33 cellular contexts compared by ENCODE assay signal in the genomic region with DNA sequence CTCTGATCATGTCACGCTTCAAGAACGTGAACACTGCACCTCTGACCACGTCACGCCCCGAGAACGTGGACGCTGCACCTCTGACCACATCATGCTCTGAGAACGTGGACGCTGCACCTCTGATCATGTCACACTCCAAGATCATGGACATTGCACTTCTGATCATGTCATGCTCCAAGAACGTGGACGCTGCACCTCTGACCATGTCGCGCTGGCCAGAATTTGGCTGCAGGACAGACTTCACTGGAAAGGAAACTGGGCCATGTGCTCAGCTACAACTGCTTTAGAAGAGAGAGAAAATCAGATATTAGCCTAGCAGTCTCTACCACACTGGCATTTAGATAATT.
DNase-seq lines count a peak whose midpoint lies in the region; ATAC-seq and TF ChIP-seq lines count a peak whose summit lies in the region.
"Had no signal": no experiment of that assay in that cellular context is flagged by ENCODE, and none has a peak within 500 bp of the region (broad histone marks: within the 10 kb centered on the region; RNA-seq: fewer than 3 reads in every experiment).

No MANE protein-coding gene starts in this region.

- no TSS peak for BruUV-seq in IMR-90 (replicated peaks; lab: Mats Ljungman, UMichigan)

- no peak overlapping the region for H3K56ac ChIP-seq in IMR-90 (ENCODE audit: extremely low read depth, insufficient read depth, low read length)

- WGBS in IMR-90 (ENCODE audit: extremely low coverage in 2 of 2, insufficient read length in 1 of 2), 2 experiments, result 94% methylated on average over 9 of the region's 13 CpGs; no CpG with 5 or more reads in 1 of the 2 experiments
- no CpG with 5 or more reads among the region's 13 CpGs for WGBS in neuronal stem cell (ENCODE audit: extremely low coverage in 2 of 2, insufficient read length in 2 of 2, insufficient replicate concordance in 1 of 2), 2 donors

- POLR2A ChIA-PET in IMR-90 (lab: Charles Lee; ENCODE audit: unreplicated experiment), result no interaction called here

- H2BK5ac ChIP-seq in IMR-90 (ENCODE audit: low read depth, low read length, poor library complexity, severe bottlenecking) (no peak overlapping the region), neuronal stem cell (ENCODE audit: low read length) (no peak overlapping the region)

- H3K27ac ChIP-seq in BLaER1 treated with 17β-estradiol and CSF1 and Interleukin-3, amounts not matched to agents 10 nM and 100 nM, result no peak overlapping the region
- H3K27ac ChIP-seq in IMR-90 (ENCODE audit: insufficient read depth, low read length) (no peak overlapping the region), fibroblast of lung (ENCODE audit: insufficient read depth, low read length) (no peak overlapping the region), neuronal stem cell (replicated peaks; ENCODE audit: low read length) (no peak overlapping the region), upper lobe of right lung (no peak overlapping the region)
- H3K27ac ChIP-seq: heart left ventricle, parathyroid adenoma, PC-9, right atrium auricular region, spleen, thoracic aorta, uterus had no signal

- H4K91ac ChIP-seq in IMR-90 (ENCODE audit: insufficient read depth, low read depth, low read length) (no peak overlapping the region), neuronal stem cell (ENCODE audit: low read depth, low read length, poor library complexity) (no peak overlapping the region)

- peaks cover 43 to 83% of the 10 kb centered on the region in 2 experiments for H3K79me1 ChIP-seq in IMR-90 (ENCODE audit: low read depth in 1 of 2, low read length in 2 of 2)
- peaks cover 4% of the 10 kb centered on the region for H3K79me1 ChIP-seq in neuronal stem cell (ENCODE audit: low read depth, low read length)

- H2AFZ ChIP-seq in IMR-90 (replicated peaks; ENCODE audit: low read length, poor library complexity) (no peak overlapping the region), fibroblast of lung (ENCODE audit: low read length) (no peak overlapping the region), neuronal stem cell (ENCODE audit: low read length) (no peak overlapping the region)
- H2AFZ ChIP-seq: parathyroid adenoma, PC-9 had no signal

- in situ Hi-C loops in IMR-90 (cut with MboI; ENCODE audit: low sequenced_read_pairs), result no loop called here

- H3K9ac ChIP-seq in BLaER1 treated with 17β-estradiol and CSF1 and Interleukin-3, amounts not matched to agents 10 nM and 100 nM, result no peak overlapping the region
- H3K9ac ChIP-seq in IMR-90 (ENCODE audit: low read depth, low read length) (no peak overlapping the region), fibroblast of lung (ENCODE audit: insufficient read depth, low read length) (no peak overlapping the region), neuronal stem cell (ENCODE audit: low read depth, low read length, poor library complexity) (no peak overlapping the region)
- H3K9ac ChIP-seq: parathyroid adenoma, SK-N-SH had no signal

- DNase-seq in IMR-90 (no peak), fibroblast of lung (ENCODE audit: low read depth in 2 of 2) (no peak), neuronal stem cell (ENCODE audit: low spot score) (no peak), upper lobe of right lung (no peak), midbrain (lab: John Stamatoyannopoulos, UW) (no peak), GM20000 (ENCODE audit: low spot score) (no peak)
- DNase-seq: ACHN; activated CD8-positive, alpha-beta T cell treated with anti-CD3 and anti-CD28 coated beads for 36 hours; activated effector memory CD4-positive, alpha-beta T cell treated with anti-CD3 and anti-CD28 coated beads, Interleukin-2, amount 50 U/mL, for 16 hours; BE2C; caudate nucleus; endodermal cell; foreskin fibroblast; heart left ventricle; Kasumi-1; kidney; NCI-H1436; NCI-H2081; NCI-H226; NCI-H526 treated with DMSO at 0.1 percent for 48 hours; NK-92 treated with Interleukin-12 subunit alpha and Interleukin-12 subunit beta, amount 100 ng/mL, for 24 hours; PC-9; SK-N-SH; spleen; stimulated activated CD4-positive, alpha-beta T cell treated with anti-CD3 and anti-CD28 coated beads, Interleukin-2, amount 100 ng/mL, for 24 hours; stimulated activated naive CD8-positive, alpha-beta T cell treated with anti-CD3 and anti-CD28 coated beads, Interleukin-15, amount 100 ng/mL, for 72 hours; uterus had no signal

- no peak for TF ChIP-seq POLR2A in IMR-90 (IDR thresholded peaks at IDR 0.05; ENCODE audit: low read depth, low read length)

- TF ChIP-seq RAD21 in IMR-90 (IDR thresholded peaks at IDR 0.05; ENCODE audit: low read length), result no peak

- H3K4me1 ChIP-seq in BLaER1 treated with 17β-estradiol and CSF1 and Interleukin-3, amounts not matched to agents 10 nM and 100 nM, result peaks cover 22 to 40% (median 35%) of the 10 kb centered on the region in 10 experiments
- H3K4me1 ChIP-seq in IMR-90 (ENCODE audit: control insufficient read depth, insufficient read depth, low read length) (peaks cover 25% of the 10 kb centered on the region), fibroblast of lung (ENCODE audit: control insufficient read depth, extremely low read depth, insufficient read depth, low read length) (peaks cover 29% of the 10 kb centered on the region), neuronal stem cell (ENCODE audit: control insufficient read depth in 2 of 2, insufficient read depth in 1 of 2, low read depth in 1 of 2, low read length in 2 of 2) (peaks cover 8 to 12% of the 10 kb centered on the region in 2 donors), upper lobe of right lung (no peaks in the 10 kb centered on the region)
- H3K4me1 ChIP-seq: parathyroid adenoma, uterus had no signal

- ATAC-seq in IMR-90 (ENCODE audit: low read depth) (no peak), upper lobe of right lung (no peak)
- ATAC-seq: activated CD8-positive, alpha-beta T cell treated with anti-CD3 and anti-CD28 coated beads for 36 hours; esophagus mucosa; heart left ventricle; stimulated activated naive CD8-positive, alpha-beta T cell treated with anti-CD3 and anti-CD28 coated beads, Interleukin-15, amount 100 ng/mL, for 72 hours had no signal

- peaks cover 27% of the 10 kb centered on the region for H3K9me1 ChIP-seq in IMR-90 (ENCODE audit: insufficient read depth, low read length)

- H3K36me3 ChIP-seq in BLaER1 treated with 17β-estradiol and CSF1 and Interleukin-3, amounts not matched to agents 10 nM and 100 nM, result peaks cover 0 to 25% (median 12%) of the 10 kb centered on the region in 11 experiments; a peak in 14 of 22 replicates
- H3K36me3 ChIP-seq in IMR-90 (ENCODE audit: control insufficient read depth, insufficient read depth, low read length) (no peaks in the 10 kb centered on the region), fibroblast of lung (ENCODE audit: control insufficient read depth, insufficient read depth, low read length) (no peaks in the 10 kb centered on the region), neuronal stem cell (replicated peaks in 1 of 2; ENCODE audit: control insufficient read depth in 2 of 2, insufficient read depth in 2 of 2, low read length in 2 of 2) (peaks cover 3 to 5% of the 10 kb centered on the region in 2 donors), upper lobe of right lung (peaks cover 4% of the 10 kb centered on the region)
- H3K36me3 ChIP-seq: BE2C, thoracic aorta, uterus had no signal

- intact Hi-C loops in IMR-90 (cut with micrococcal nuclease) (no loop called here), upper lobe of right lung (cut with DNase I) (no loop called here)

- H4K8ac ChIP-seq in IMR-90 (ENCODE audit: low read depth in 2 of 2, low read length in 2 of 2) (no peak overlapping the region), neuronal stem cell (ENCODE audit: low read depth, low read length) (no peak overlapping the region)

- H2BK20ac ChIP-seq in IMR-90 (ENCODE audit: low read depth, low read length), result no peak overlapping the region

- H3K79me2 ChIP-seq in fibroblast of lung (ENCODE audit: control insufficient read depth, insufficient read depth, low read length), result peaks cover 3% of the 10 kb centered on the region

- H2BK15ac ChIP-seq in IMR-90 (ENCODE audit: low read depth, low read length) (no peak overlapping the region), neuronal stem cell (ENCODE audit: low read length) (no peak overlapping the region)

- peaks cover 63 to 88% (median 80%) of the 10 kb centered on the region in 11 experiments for H4K20me1 ChIP-seq in BLaER1 treated with 17β-estradiol and CSF1 and Interleukin-3, amounts not matched to agents 10 nM and 100 nM
- no peaks in the 10 kb centered on the region for H4K20me1 ChIP-seq in IMR-90 (ENCODE audit: insufficient read depth, low read length)
- H4K20me1 ChIP-seq in fibroblast of lung (ENCODE audit: control insufficient read depth, extremely low read depth, insufficient read depth, low read length), result no peaks in the 10 kb centered on the region

- no peak overlapping the region for H2AK9ac ChIP-seq in IMR-90 (replicated peaks; ENCODE audit: low read depth, low read length, poor library complexity)

- H3K9me3 ChIP-seq in BLaER1 treated with 17β-estradiol and CSF1 and Interleukin-3, amounts not matched to agents 10 nM and 100 nM (replicated peaks in 1 of 11), result no peaks in the 10 kb centered on the region
- H3K9me3 ChIP-seq in IMR-90 (ENCODE audit: control insufficient read depth, insufficient read depth, low read length) (no peaks in the 10 kb centered on the region), fibroblast of lung (ENCODE audit: control insufficient read depth, insufficient read depth, low read depth, low read length) (no peaks in the 10 kb centered on the region), neuronal stem cell (replicated peaks in 1 of 2; ENCODE audit: control insufficient read depth in 2 of 2, insufficient read depth in 1 of 2, low read depth in 1 of 2, low read length in 2 of 2) (peaks cover 0 to 14% of the 10 kb centered on the region in 2 donors), upper lobe of right lung (no peaks in the 10 kb centered on the region)
- H3K9me3 ChIP-seq: BE2C, right atrium auricular region, SK-N-SH, spleen, thoracic aorta, uterus had no signal

- CTCF ChIA-PET in IMR-90 (lab: Yijun Ruan, JAX), result no interaction called here

- dilution Hi-C loops in IMR-90 (cut with HindIII; ENCODE audit: low sequenced_read_pairs, unreplicated experiment), result no loop called here

- H2BK12ac ChIP-seq in neuronal stem cell (ENCODE audit: low read length), result peak overlapping the region; percentile 77

- H3K14ac ChIP-seq in IMR-90 (replicated peaks; ENCODE audit: low read depth, low read length) (no peak overlapping the region), neuronal stem cell (ENCODE audit: low read length) (peak overlapping the region; percentile 56)

- no peak overlapping the region for H3K4me3 ChIP-seq in BLaER1 treated with 17β-estradiol and CSF1 and Interleukin-3, amounts not matched to agents 10 nM and 100 nM
- no peak overlapping the region for H3K4me3 ChIP-seq in IMR-90 (ENCODE audit: insufficient read depth, low read depth, low read length)
- no peak overlapping the region for H3K4me3 ChIP-seq in fibroblast of lung (replicated peaks in 1 of 4; ENCODE audit: control extremely low read depth in 1 of 4, insufficient read depth in 1 of 4, low read depth in 3 of 4, low read length in 4 of 4)
- no peak overlapping the region for H3K4me3 ChIP-seq in neuronal stem cell (ENCODE audit: low read length in 2 of 2)
- no peak overlapping the region for H3K4me3 ChIP-seq in upper lobe of right lung
- H3K4me3 ChIP-seq: heart left ventricle, lung, PC-9, right atrium auricular region, spleen, thoracic aorta, uterus had no signal

- H2AK5ac ChIP-seq in IMR-90 (ENCODE audit: low read depth, low read length) (peak overlapping the region; percentile 20; the same call in 1 of the 2 replicates), neuronal stem cell (ENCODE audit: low read depth, low read length) (no peak overlapping the region)

- H3K18ac ChIP-seq in IMR-90 (ENCODE audit: low read depth, low read length) (no peak overlapping the region), neuronal stem cell (ENCODE audit: low read length) (peak overlapping the region; percentile 36)

- H3K27me3 ChIP-seq in BLaER1 treated with 17β-estradiol and CSF1 and Interleukin-3, amounts not matched to agents 10 nM and 100 nM, result no peaks in the 10 kb centered on the region; a peak in 1 of 22 replicates
- H3K27me3 ChIP-seq in IMR-90 (ENCODE audit: control insufficient read depth, insufficient read depth, low read length) (no peaks in the 10 kb centered on the region), fibroblast of lung (ENCODE audit: control insufficient read depth, insufficient read depth, low read length) (no peaks in the 10 kb centered on the region), neuronal stem cell (ENCODE audit: control insufficient read depth in 3 of 3, insufficient read depth in 3 of 3, low read depth in 1 of 3, low read length in 3 of 3) (no peaks in the 10 kb centered on the region), upper lobe of right lung (no peaks in the 10 kb centered on the region)
- H3K27me3 ChIP-seq: BE2C, heart left ventricle, right atrium auricular region, spleen, uterus had no signal

- no peak overlapping the region for H3K23ac ChIP-seq in IMR-90 (ENCODE audit: low read depth, low read length)
- H3K23ac ChIP-seq in neuronal stem cell (ENCODE audit: low read depth, low read length, poor library complexity), result peak overlapping the region; percentile 4

- 0 out of 2 replicates have a peak overlapping the region, but pooled peaks have one; percentile 27 for H3K4ac ChIP-seq in IMR-90 (ENCODE audit: low read depth, low read length)
- H3K4ac ChIP-seq in neuronal stem cell (ENCODE audit: low read length), result no peak overlapping the region

- TF ChIP-seq CTCF in IMR-90 (conservative IDR thresholded peaks at IDR 0.05; ENCODE audit: low read depth, low read length) (no peak), fibroblast of lung (conservative IDR thresholded peaks at IDR 0.05 in 1 of 2, IDR thresholded peaks at IDR 0.05 in 1 of 2; ENCODE audit: low read depth in 1 of 2, low read length in 2 of 2) (no peak), upper lobe of right lung (IDR thresholded peaks at IDR 0.05) (no peak), GM20000 (IDR thresholded peaks at IDR 0.05; ENCODE audit: extremely low read depth, missing control alignments) (no peak)

- H3K4me2 ChIP-seq in BLaER1 treated with 17β-estradiol and CSF1 and Interleukin-3, amounts not matched to agents 10 nM and 100 nM, result peak overlapping the region in 8 of 11 experiments; percentile 69 to 92 (median 82); a peak in 17 of 22 replicates
- no peak overlapping the region for H3K4me2 ChIP-seq in IMR-90 (ENCODE audit: low read depth, low read length)
- H3K4me2 ChIP-seq in fibroblast of lung (ENCODE audit: extremely low read depth, insufficient read depth, low read length), result peak overlapping the region; percentile 0
- no peak overlapping the region for H3K4me2 ChIP-seq in neuronal stem cell (ENCODE audit: insufficient read depth, low read length, poor library complexity, severe bottlenecking)
- H3K4me2 ChIP-seq: PC-9, SK-N-SH had no signal

- no peak overlapping the region for H4K5ac ChIP-seq in IMR-90 (ENCODE audit: low read depth, low read length)

- no peak overlapping the region for H2BK120ac ChIP-seq in IMR-90 (ENCODE audit: low read depth, low read length)
- H2BK120ac ChIP-seq in neuronal stem cell (ENCODE audit: low read depth, low read length), result no peak overlapping the region

Comparison
In these comparisons a context has a peak if more than half of its experiments do, and no peak if none do; other contexts are left out.
1. H3K4me2 ChIP-seq: peak in BLaER1 treated with 17β-estradiol and CSF1 and Interleukin-3, amounts not matched to agents 10 nM and 100 nM (8 of 11) and fibroblast of lung (single experiment); none in IMR-90 (single experiment) and neuronal stem cell (single experiment).